Comparison of ENCODE assay signal across 8 cellular contexts in genomic region chr1:86965012-86965826, GRCh38. TPM values are rescaled to one million over a fixed set of nuclear protein-coding genes. Genes with fewer than 3 reads are reported as not detected.
DNase-seq lines count a peak whose midpoint lies in the region; ATAC-seq and TF ChIP-seq lines count a peak whose summit lies in the region.

No MANE protein-coding gene starts in this region.

- H3K9me3 ChIP-seq in DND-41 (ENCODE audit: insufficient read depth, low read length, severe bottlenecking) (no peaks in the 10 kb centered on the region), NT2/D1 (ENCODE audit: insufficient read depth, low read length) (peaks cover 22% of the 10 kb centered on the region; the same call in 1 of the 2 replicates)

- H3K79me2 ChIP-seq in DND-41 (ENCODE audit: insufficient read depth, low read length): peaks cover 20% of the 10 kb centered on the region; the same call in 1 of the 2 replicates

- no peaks in the 10 kb centered on the region for H3K4me1 Mint-ChIP-seq in effector memory CD8-positive, alpha-beta T cell (ENCODE audit: low read depth in 2 of 2)
- H3K4me1 Mint-ChIP-seq in naive B cell: peaks cover 5 to 25% (median 23%) of the 10 kb centered on the region in 3 donors
- peaks cover 11 to 25% of the 10 kb centered on the region in 2 donors for H3K4me1 Mint-ChIP-seq in stimulated activated naive B cell treated with anti-CD40 and anti-IgM and Interleukin-4, amounts not matched to agents 10 μg/mL and 1 μg/mL and 100 μg/mL, for 72 hours

- peaks cover 3% of the 10 kb centered on the region; the same call in 1 of the 2 replicates for H4K20me1 ChIP-seq in DND-41 (ENCODE audit: insufficient read depth, low read length)

- no peak overlapping the region for H3K4me2 ChIP-seq in DND-41 (ENCODE audit: insufficient read depth, low read length)

- H3K27me3 ChIP-seq in DND-41 (ENCODE audit: insufficient read depth, low read length, poor library complexity) (no peaks in the 10 kb centered on the region), NT2/D1 (ENCODE audit: insufficient read depth, insufficient read length) (no peaks in the 10 kb centered on the region)

- H3K4me1 ChIP-seq in DND-41 (ENCODE audit: insufficient read depth, low read length): no peaks in the 10 kb centered on the region
- H3K4me1 ChIP-seq in NT2/D1 (ENCODE audit: insufficient read depth, insufficient read length): no peaks in the 10 kb centered on the region

- H2AFZ ChIP-seq in DND-41 (ENCODE audit: low read depth, low read length): no peak overlapping the region

- H3K4me3 ChIP-seq in DND-41 (ENCODE audit: low read depth in 1 of 2, low read length in 2 of 2) (no peak overlapping the region), NT2/D1 (ENCODE audit: insufficient read length, low read depth) (no peak overlapping the region)

- no peak for ATAC-seq in DND-41 (ENCODE audit: insufficient read depth, low read depth)
- ATAC-seq in effector memory CD8-positive, alpha-beta T cell (replicated peaks): no peak
- peak in 1 of 2 donors; percentile 46 for ATAC-seq in naive B cell (ENCODE audit: low read depth in 2 of 2)
- no peak for ATAC-seq in stimulated activated naive B cell treated with anti-CD40 and anti-IgM and Interleukin-4, amounts not matched to agents 10 μg/mL and 1 μg/mL and 100 μg/mL, for 72 hours (replicated peaks)
- ATAC-seq in HG02763 (IDR thresholded peaks at IDR 0.05; ENCODE audit: unreplicated experiment): no peak

- no peaks in the 10 kb centered on the region for H3K9me3 Mint-ChIP-seq in effector memory CD8-positive, alpha-beta T cell
- H3K9me3 Mint-ChIP-seq in naive B cell: no peaks in the 10 kb centered on the region
- H3K9me3 Mint-ChIP-seq in stimulated activated naive B cell treated with anti-CD40 and anti-IgM and Interleukin-4, amounts not matched to agents 10 μg/mL and 1 μg/mL and 100 μg/mL, for 72 hours: no peaks in the 10 kb centered on the region

- H3K9ac ChIP-seq in DND-41 (ENCODE audit: low read depth, low read length): no peak overlapping the region
- no peak overlapping the region for H3K9ac ChIP-seq in NT2/D1 (ENCODE audit: insufficient read length, low read depth)

- DNase-seq in DND-41 (no peak), H4 (ENCODE audit: low spot score) (peak; percentile 5), NT2/D1 (ENCODE audit: low read depth, low spot score) (peak; percentile 8), naive B cell (peak; percentile 7), middle frontal gyrus (ENCODE audit: extremely low spot score, low spot score) (no peak)
- DNase-seq in effector memory CD8-positive, alpha-beta T cell: peak; percentile 4 to 18 (median 8)
- no peak for DNase-seq in stimulated activated naive B cell treated with anti-CD40 and anti-IgM and Interleukin-4, amounts not matched to agents 10 μg/mL and 1 μg/mL and 100 μg/mL, for 72 hours

- H3K27ac Mint-ChIP-seq in effector memory CD8-positive, alpha-beta T cell: no peak overlapping the region
- H3K27ac Mint-ChIP-seq in naive B cell: peak overlapping the region in 5 of 6 donors; percentile 44 to 86 (median 61)
- H3K27ac Mint-ChIP-seq in stimulated activated naive B cell treated with anti-CD40 and anti-IgM and Interleukin-4, amounts not matched to agents 10 μg/mL and 1 μg/mL and 100 μg/mL, for 72 hours: no peak overlapping the region

- H3K36me3 ChIP-seq in DND-41 (ENCODE audit: insufficient read depth, low read length) (no peaks in the 10 kb centered on the region), NT2/D1 (ENCODE audit: insufficient read depth, insufficient read length, low read length) (no peaks in the 10 kb centered on the region)

- H3K27ac ChIP-seq in DND-41 (ENCODE audit: low read length): no peak overlapping the region

- no peaks in the 10 kb centered on the region for H3K36me3 Mint-ChIP-seq in effector memory CD8-positive, alpha-beta T cell (ENCODE audit: insufficient read depth)
- no peaks in the 10 kb centered on the region for H3K36me3 Mint-ChIP-seq in naive B cell
- H3K36me3 Mint-ChIP-seq in stimulated activated naive B cell treated with anti-CD40 and anti-IgM and Interleukin-4, amounts not matched to agents 10 μg/mL and 1 μg/mL and 100 μg/mL, for 72 hours: peaks cover 0 to 3% of the 10 kb centered on the region in 2 donors

- peak; percentile 49 for TF ChIP-seq CTCF in DND-41 (IDR thresholded peaks at IDR 0.05; ENCODE audit: borderline replicate concordance, extremely low read depth, low read length, poor library complexity, severe bottlenecking)

- H3K27me3 Mint-ChIP-seq in effector memory CD8-positive, alpha-beta T cell: no peaks in the 10 kb centered on the region
- H3K27me3 Mint-ChIP-seq in naive B cell: no peaks in the 10 kb centered on the region
- no peaks in the 10 kb centered on the region for H3K27me3 Mint-ChIP-seq in stimulated activated naive B cell treated with anti-CD40 and anti-IgM and Interleukin-4, amounts not matched to agents 10 μg/mL and 1 μg/mL and 100 μg/mL, for 72 hours

- H3K4me3 Mint-ChIP-seq in effector memory CD8-positive, alpha-beta T cell: no peak overlapping the region
- no peak overlapping the region for H3K4me3 Mint-ChIP-seq in naive B cell
- no peak overlapping the region for H3K4me3 Mint-ChIP-seq in stimulated activated naive B cell treated with anti-CD40 and anti-IgM and Interleukin-4, amounts not matched to agents 10 μg/mL and 1 μg/mL and 100 μg/mL, for 72 hours

RNA-seq across cellular contexts. Expression of gene HS2ST1, which starts 50.8 kb away (rescaled TPM):
- 14.2 and 17.6 TPM in 2 replicates for total RNA-seq in H4 (2014; rRNA removed; shearing (Covaris generic))
- polyA plus RNA-seq in naive B cell (ENCODE audit: low read depth in 6 of 6): 10 to 100 TPM; 14.4 to 23.4 (median 17.8) TPM

RNA-seq across cellular contexts. Expression of gene SELENOF, which starts 51.3 kb away (rescaled TPM):
- 140 and 223 TPM in 2 replicates for total RNA-seq in H4 (2014; rRNA removed; shearing (Covaris generic))
- polyA plus RNA-seq in naive B cell (ENCODE audit: low read depth in 6 of 6): 100 to 1,000 TPM; 558 to 771 (median 701) TPM

Comparison
In these comparisons a context has a peak if more than half of its experiments do, and no peak if none do; other contexts are left out.
1. DNase-seq: peak in H4 (single experiment), NT2/D1 (single experiment), effector memory CD8-positive, alpha-beta T cell (3 of 3) and naive B cell (single experiment); none in DND-41 (single experiment), middle frontal gyrus (single experiment) and stimulated activated naive B cell treated with anti-CD40 and anti-IgM and Interleukin-4, amounts not matched to agents 10 μg/mL and 1 μg/mL and 100 μg/mL, for 72 hours (single experiment).
2. H3K27ac Mint-ChIP-seq: peak in naive B cell (5 of 6); none in effector memory CD8-positive, alpha-beta T cell (0 of 2) and stimulated activated naive B cell treated with anti-CD40 and anti-IgM and Interleukin-4, amounts not matched to agents 10 μg/mL and 1 μg/mL and 100 μg/mL, for 72 hours (single experiment).